ENCODE assay signal across 33 cellular contexts in the genomic region with DNA sequence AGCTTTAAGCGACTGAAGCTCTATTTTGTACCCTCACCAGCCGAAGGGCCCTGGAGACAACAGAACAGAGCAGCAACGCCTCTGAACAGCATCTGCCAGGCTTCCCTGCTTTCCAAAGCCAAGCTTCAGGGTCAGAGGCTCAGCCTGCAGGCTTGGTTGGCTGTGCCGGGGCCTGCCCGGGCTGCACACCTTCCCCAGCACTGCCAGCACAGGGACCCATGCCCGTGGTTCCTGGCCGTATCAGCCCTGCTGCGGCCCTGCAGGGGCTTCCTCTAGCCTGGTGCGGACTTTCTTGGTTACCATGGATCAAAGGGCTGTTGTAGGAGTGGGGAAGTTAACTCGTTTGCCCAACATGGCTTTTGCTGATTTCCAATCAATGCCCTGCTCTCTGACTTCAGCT.
"Had no signal": no experiment of that assay in that cellular context is flagged by ENCODE, and none has a peak within 500 bp of the region (broad histone marks: within the 10 kb centered on the region; RNA-seq: fewer than 3 reads in every experiment).

No MANE protein-coding gene starts in this region.

- H3K9me3 ChIP-seq: adrenal gland, ascending aorta, body of pancreas, breast epithelium had no signal

- FAIRE-seq: astrocyte, bronchial epithelial cell had no signal

- H3K4me1 ChIP-seq: adrenal gland, ascending aorta, body of pancreas, breast epithelium had no signal

- H3K27me3 ChIP-seq: adrenal gland, ascending aorta, body of pancreas, brain microvascular endothelial cell, breast epithelium, cardiac muscle cell had no signal

- H3K27ac ChIP-seq: adrenal gland, ascending aorta, body of pancreas, brain microvascular endothelial cell, breast epithelium, cardiac muscle cell had no signal

- ATAC-seq: activated naive CD4-positive, alpha-beta T cell treated with anti-CD3 and anti-CD28 coated beads, Interleukin-2, amount 50 U/mL, for 72 hours; activated naive CD8-positive, alpha-beta T cell treated with anti-CD3 and anti-CD28 coated beads, Interleukin-2, amount 50 U/mL, for 24 hours; activated T-cell treated with anti-CD3 and anti-CD28 coated beads, Interleukin-2, amount 50 U/mL, for 4 hours; activated T-cell treated with anti-CD3 and anti-CD28 coated beads, Interleukin-2, amount 50 U/mL, for 72 hours; activated T-helper 17 cell treated with anti-CD3 and anti-CD28 coated beads, Interleukin-2, amount 50 U/mL, for 72 hours; body of pancreas had no signal

- H3K36me3 ChIP-seq: adrenal gland, ascending aorta, brain microvascular endothelial cell, breast epithelium, cardiac muscle cell had no signal

- DNase-seq: activated effector memory CD4-positive, alpha-beta T cell treated with anti-CD3 and anti-CD28 coated beads, Interleukin-2, amount 50 U/mL, for 16 hours; activated effector memory CD4-positive, alpha-beta T cell treated with Interleukin-2 at 50 U/mL for 16 hours; activated gamma-delta T cell; activated gamma-delta T cell treated with Interleukin-2 at 50 U/mL for 16 hours; activated naive CD4-positive, alpha-beta T cell; activated naive CD4-positive, alpha-beta T cell treated with anti-CD3 and anti-CD28 coated beads for 36 hours; activated naive CD4-positive, alpha-beta T cell treated with anti-CD3 and anti-CD28 coated beads, Interleukin-2, amount 10 ng/mL, durations not matched to agents 7 days and 5 days; activated naive CD4-positive, alpha-beta T cell treated with anti-CD3 and anti-CD28 coated beads, Interleukin-2, amount 50 U/mL, for 16 hours; activated naive CD4-positive, alpha-beta T cell treated with Interleukin-2 at 50 U/mL for 16 hours; activated naive CD8-positive, alpha-beta T cell treated with anti-CD3 and anti-CD28 coated beads for 36 hours; activated naive CD8-positive, alpha-beta T cell treated with anti-CD3 and anti-CD28 coated beads, Interleukin-2, amount 10 ng/mL, durations not matched to agents 7 days and 5 days; activated naive CD8-positive, alpha-beta T cell treated with anti-CD3 and anti-CD28 coated beads, Interleukin-2, amount 50 U/mL, for 24 hours; activated T-cell treated with anti-CD3 and anti-CD28 coated beads, Interleukin-2, amount 50 U/mL, for 24 hours; activated T-cell treated with anti-CD3 and anti-CD28 coated beads, Interleukin-2, amount 50 U/mL, for 4 hours; activated T-cell treated with anti-CD3 and anti-CD28 coated beads, Interleukin-2, amount 50 U/mL, for 48 hours; activated T-cell treated with anti-CD3 and anti-CD28 coated beads, Interleukin-2, amount 50 U/mL, for 72 hours; adrenal gland; amniotic stem cell; amygdala; anterior cingulate cortex; aorta; body of pancreas; brain microvascular endothelial cell; caudate nucleus; central memory CD4-positive, alpha-beta T cell; cerebellar nuclear complex had no signal

- H3K4me3 ChIP-seq: adrenal gland, ascending aorta, body of pancreas, breast epithelium, cardiac muscle cell had no signal
